ENCODE assay signal across 2 cellular contexts in the genomic region with DNA sequence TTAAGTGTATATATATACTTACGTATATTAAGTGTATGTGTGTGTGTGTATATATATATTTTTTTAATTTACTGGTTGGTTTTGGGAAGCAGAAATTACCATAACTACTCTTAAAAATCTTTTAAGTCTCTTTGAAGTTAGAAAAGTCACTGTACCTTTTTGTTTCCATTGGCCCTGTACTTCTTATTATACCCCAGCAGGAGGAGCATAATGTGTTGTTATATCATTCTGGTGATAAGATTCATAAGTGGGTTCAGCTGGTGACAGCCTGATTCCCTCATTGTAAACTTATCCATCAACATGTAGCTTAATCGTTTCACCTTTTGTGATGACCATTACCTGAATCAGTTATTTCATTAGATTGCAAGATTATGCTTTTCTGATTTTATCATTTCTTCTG.
A peak's percentile ranks its signal among the peaks of the same experiment; 100 is the strongest.
TF ChIP-seq lines count a peak whose summit lies in the region.

No MANE protein-coding gene starts in this region.

TF ChIP-seq in K562, 482 proteins besides CTCF, POLR2A, EP300 and RAD21:
- no peak for TF ChIP-seq SIN3A (IDR thresholded peaks at IDR 0.05; ENCODE audit: borderline replicate concordance in 2 of 2, control insufficient read depth in 1 of 2, low read depth in 2 of 2, low read length in 2 of 2)
- TF ChIP-seq, protein P1, sequence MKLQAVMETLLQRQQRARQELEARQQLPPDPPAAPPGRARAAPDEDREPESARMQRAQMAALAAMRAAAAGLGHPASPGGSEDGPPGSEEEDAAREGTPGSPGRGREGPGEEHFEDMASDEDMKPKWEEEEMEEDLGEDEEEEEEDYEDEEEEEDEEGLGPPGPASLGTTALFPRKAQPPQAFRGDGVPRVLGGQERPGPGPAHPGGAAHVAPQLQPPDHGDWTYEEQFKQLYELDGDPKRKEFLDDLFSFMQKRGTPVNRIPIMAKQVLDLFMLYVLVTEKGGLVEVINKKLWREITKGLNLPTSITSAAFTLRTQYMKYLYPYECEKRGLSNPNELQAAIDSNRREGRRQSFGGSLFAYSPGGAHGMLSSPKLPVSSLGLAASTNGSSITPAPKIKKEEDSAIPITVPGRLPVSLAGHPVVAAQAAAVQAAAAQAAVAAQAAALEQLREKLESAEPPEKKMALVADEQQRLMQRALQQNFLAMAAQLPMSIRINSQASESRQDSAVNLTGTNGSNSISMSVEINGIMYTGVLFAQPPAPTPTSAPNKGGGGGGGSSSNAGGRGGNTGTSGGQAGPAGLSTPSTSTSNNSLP (IDR thresholded peaks at IDR 0.05; ENCODE audit: borderline replicate concordance, low read depth, low read length) = peak; percentile 65; the same call in 1 of the 2 replicates
- TF ChIP-seq CEBPB (tag; IDR thresholded peaks at IDR 0.05) = no peak
- no peak for TF ChIP-seq POLR2AphosphoS2 (IDR thresholded peaks at IDR 0.05; ENCODE audit: low read length)
TF ChIP-seq in K562: peak in this region for 1.

TF ChIP-seq in HEK293T, 16 proteins besides CTCF, POLR2A, EP300 and RAD21:
- no peak for TF ChIP-seq L3MBTL2 (conservative IDR thresholded peaks at IDR 0.05)
- TF ChIP-seq LEF1 (IDR thresholded peaks at IDR 0.05; ENCODE audit: borderline replicate concordance) = no peak
- no peak for TF ChIP-seq CTBP1 (IDR thresholded peaks at IDR 0.05; ENCODE audit: borderline replicate concordance)
- no peak for TF ChIP-seq ELF4 (IDR thresholded peaks at IDR 0.05)
- TF ChIP-seq SUZ12 (IDR thresholded peaks at IDR 0.05) = no peak
- no peak for TF ChIP-seq FOXA1 (IDR thresholded peaks at IDR 0.05)
- TF ChIP-seq NFRKB (IDR thresholded peaks at IDR 0.05) = no peak
- TF ChIP-seq TARDBP (IDR thresholded peaks at IDR 0.05) = no peak
- no peak for TF ChIP-seq SP1 (IDR thresholded peaks at IDR 0.05)
- no peak for TF ChIP-seq BHLHE40 (IDR thresholded peaks at IDR 0.05; ENCODE audit: borderline replicate concordance)
- TF ChIP-seq ZNF384 (IDR thresholded peaks at IDR 0.05) = no peak
- TF ChIP-seq FOXK2 (IDR thresholded peaks at IDR 0.05) = no peak
- TF ChIP-seq FOXM1 (IDR thresholded peaks at IDR 0.05; ENCODE audit: borderline replicate concordance) = no peak
- no peak for TF ChIP-seq ARNT (IDR thresholded peaks at IDR 0.05)
